16 cellular contexts compared by ENCODE assay signal in the genomic region with DNA sequence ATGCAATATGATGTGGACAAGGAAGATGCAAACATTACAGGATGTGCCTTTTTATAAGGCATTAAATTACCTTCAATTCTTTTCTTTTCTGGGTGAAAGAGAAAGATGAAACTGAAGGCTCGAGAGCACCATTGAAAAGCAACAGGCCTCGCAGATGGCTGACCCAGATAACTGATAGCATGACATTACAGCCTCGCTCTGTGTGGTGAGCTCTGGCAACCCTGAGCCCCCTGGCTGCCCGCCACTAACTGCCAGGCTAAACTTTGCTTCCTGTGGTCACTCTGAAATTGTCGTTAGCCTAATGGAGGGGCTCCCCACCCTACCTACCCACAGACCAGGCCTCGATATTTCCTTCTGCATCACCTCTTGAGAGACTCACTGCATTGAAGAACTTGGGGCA.
"Had no signal": no experiment of that assay in that cellular context is flagged by ENCODE, and none has a peak within 500 bp of the region (broad histone marks: within the 10 kb centered on the region; RNA-seq: fewer than 3 reads in every experiment).

No MANE protein-coding gene starts in this region.

- DNase-seq: activated CD4-positive, alpha-beta memory T cell treated with anti-CD3 and anti-CD28 coated beads for 36 hours; activated naive CD4-positive, alpha-beta T cell treated with anti-CD3 and anti-CD28 coated beads for 36 hours; activated T-cell treated with anti-CD3 and anti-CD28 coated beads, Interleukin-2, amount 50 U/mL, for 48 hours; adrenal gland; effector CD4-positive, alpha-beta T cell; left ventricle myocardium superior; mesenchymal stem cell; occipital lobe; psoas muscle; spleen; stimulated activated CD4-positive, alpha-beta T cell treated with anti-CD3 and anti-CD28 coated beads, Interleukin-1b, Interleukin-23, amount 100 ng/mL, for 48 hours; stimulated activated naive B cell treated with anti-CD40 and anti-IgM and Interleukin-4, amounts not matched to agents 10 μg/mL and 1 μg/mL and 100 μg/mL, for 72 hours; substantia nigra; trophoblast cell had no signal

- H3K4me1 Mint-ChIP-seq: nephron had no signal

- H3K27me3 Mint-ChIP-seq: activated CD4-positive, alpha-beta memory T cell treated with anti-CD3 and anti-CD28 coated beads for 36 hours had no signal

- H3K36me3 Mint-ChIP-seq: activated CD4-positive, alpha-beta memory T cell treated with anti-CD3 and anti-CD28 coated beads for 36 hours; stimulated activated naive B cell treated with anti-CD40 and anti-IgM and Interleukin-4, amounts not matched to agents 10 μg/mL and 1 μg/mL and 100 μg/mL, for 72 hours had no signal

- ATAC-seq: left ventricle myocardium superior; psoas muscle; right lobe of liver; stimulated activated naive B cell treated with anti-CD40 and anti-IgM and Interleukin-4, amounts not matched to agents 10 μg/mL and 1 μg/mL and 100 μg/mL, for 72 hours had no signal

- H3K27ac Mint-ChIP-seq: activated CD4-positive, alpha-beta memory T cell treated with anti-CD3 and anti-CD28 coated beads for 36 hours; activated naive CD4-positive, alpha-beta T cell treated with anti-CD3 and anti-CD28 coated beads for 36 hours; nephron; stimulated activated naive B cell treated with anti-CD40 and anti-IgM and Interleukin-4, amounts not matched to agents 10 μg/mL and 1 μg/mL and 100 μg/mL, for 72 hours had no signal

- H3K9me3 Mint-ChIP-seq: activated CD4-positive, alpha-beta memory T cell treated with anti-CD3 and anti-CD28 coated beads for 36 hours; activated naive CD4-positive, alpha-beta T cell treated with anti-CD3 and anti-CD28 coated beads for 36 hours; nephron; stimulated activated naive B cell treated with anti-CD40 and anti-IgM and Interleukin-4, amounts not matched to agents 10 μg/mL and 1 μg/mL and 100 μg/mL, for 72 hours had no signal

- H3K4me3 Mint-ChIP-seq: activated CD4-positive, alpha-beta memory T cell treated with anti-CD3 and anti-CD28 coated beads for 36 hours; activated naive CD4-positive, alpha-beta T cell treated with anti-CD3 and anti-CD28 coated beads for 36 hours; nephron; stimulated activated naive B cell treated with anti-CD40 and anti-IgM and Interleukin-4, amounts not matched to agents 10 μg/mL and 1 μg/mL and 100 μg/mL, for 72 hours had no signal
